ENCODE assay signal across 12 cellular contexts in the genomic region with DNA sequence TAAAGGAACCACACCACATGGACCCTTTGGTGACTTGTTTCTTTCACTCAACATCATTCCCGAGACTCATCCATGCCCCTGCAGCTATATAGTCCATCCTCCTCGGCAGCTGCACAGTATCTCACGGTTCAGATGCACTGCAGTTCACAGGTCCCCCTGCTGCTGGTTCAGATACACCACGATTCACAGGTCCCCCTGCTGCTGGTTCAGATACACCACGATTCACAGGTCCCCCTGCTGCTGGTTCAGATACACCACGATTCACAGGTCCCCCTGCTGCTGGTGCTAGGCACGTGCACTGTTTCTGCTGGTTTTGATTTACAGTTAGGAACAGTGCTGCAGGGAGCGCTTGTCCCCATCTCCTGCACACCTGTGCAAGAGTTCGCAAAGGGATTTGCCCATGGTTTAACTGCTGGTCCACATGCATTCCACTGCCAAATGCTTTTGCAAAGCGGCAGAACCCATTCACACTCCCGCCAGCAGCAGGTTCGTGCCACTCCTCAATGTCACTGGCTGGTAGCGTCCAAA. TPM values are rescaled to one million over a fixed set of nuclear protein-coding genes. Genes with fewer than 3 reads are reported as not detected.
A peak's percentile ranks its signal among the peaks of the same experiment; 100 is the strongest.
DNase-seq lines count a peak whose midpoint lies in the region; ATAC-seq, FAIRE-seq and TF ChIP-seq lines count a peak whose summit lies in the region.
"Had no signal": no experiment of that assay in that cellular context is flagged by ENCODE, and none has a peak within 500 bp of the region (broad histone marks: within the 10 kb centered on the region; RNA-seq: fewer than 3 reads in every experiment).

No MANE protein-coding gene starts in this region.

- H4K91ac ChIP-seq in H1 (replicated peaks; ENCODE audit: insufficient read length, low read length), result no peak overlapping the region

- H3K14ac ChIP-seq in H1 (ENCODE audit: insufficient read length), result no peak overlapping the region

- no peak overlapping the region for H3K9ac ChIP-seq in H1 (replicated peaks in 1 of 4; ENCODE audit: extremely low read depth in 1 of 4, low read depth in 3 of 4, low read length in 3 of 4)

- no peak for TF ChIP-seq POLR2A in H1 (IDR thresholded peaks at IDR 0.05; ENCODE audit: control extremely low read depth in 1 of 2, low read depth in 2 of 2, low read length in 2 of 2)

- H2BK20ac ChIP-seq in H1 (ENCODE audit: low read length), result no peak overlapping the region

- H3K4ac ChIP-seq in H1 (replicated peaks; ENCODE audit: insufficient read length, low read depth, low read length), result no peak overlapping the region

- TF ChIP-seq RAD21 in H1 (IDR thresholded peaks at IDR 0.05 in 1 of 2, conservative IDR thresholded peaks at IDR 0.05 in 1 of 2; ENCODE audit: low read depth in 2 of 2, low read length in 2 of 2), result peak in 1 of 2 experiments; percentile 29; a peak in 2 of 4 replicates

- H3K56ac ChIP-seq in H1 (replicated peaks; ENCODE audit: insufficient read length, low read depth, low read length), result no peak overlapping the region

- H3K23me2 ChIP-seq in H1 (ENCODE audit: low read depth, low read length), result peaks cover 8% of the 10 kb centered on the region; the same call in 1 of the 2 replicates

- no peak overlapping the region for H3K18ac ChIP-seq in H1 (ENCODE audit: extremely low read depth, low read length)

- peak; percentile 29 to 78 (median 65) for TF ChIP-seq CTCF in H1 (IDR thresholded peaks at IDR 0.05; ENCODE audit: control extremely low read depth in 1 of 3, insufficient read depth in 1 of 3, low read depth in 1 of 3, low read length in 3 of 3)

- no peak overlapping the region for H3K4me3 ChIP-seq in H1 (ENCODE audit: extremely low read depth in 1 of 4, insufficient read depth in 2 of 4, low read depth in 3 of 4, low read length in 4 of 4)

- H2BK15ac ChIP-seq in H1 (ENCODE audit: low read length), result no peak overlapping the region

- no peak for FAIRE-seq in H1 (lab: Jason Lieb, UNC)
- FAIRE-seq: GM12891 had no signal

- H2BK120ac ChIP-seq in H1 (replicated peaks; ENCODE audit: low read depth, low read length), result no peak overlapping the region

- H3K9me3 ChIP-seq in KOPT-K1 (ENCODE audit: insufficient read depth, low read length, poor library complexity, severe bottlenecking) (no peaks in the 10 kb centered on the region), H1 (ENCODE audit: insufficient read depth in 2 of 2, low read depth in 1 of 2, low read length in 1 of 2) (no peaks in the 10 kb centered on the region)

- peaks cover 10 to 25% (median 19%) of the 10 kb centered on the region in 4 experiments for H3K4me1 ChIP-seq in H1 (replicated peaks in 1 of 4; ENCODE audit: control insufficient read depth in 3 of 4, insufficient read depth in 4 of 4, low read length in 3 of 4)

- H3K36me3 ChIP-seq in KOPT-K1 (ENCODE audit: insufficient read depth, low read length) (no peaks in the 10 kb centered on the region), H1 (ENCODE audit: control insufficient read depth in 2 of 4, insufficient read depth in 4 of 4, low read length in 3 of 4) (peaks cover 0 to 3% (median 0%) of the 10 kb centered on the region in 4 experiments; a peak in 1 of 8 replicates)

- no peak overlapping the region for H2BK5ac ChIP-seq in H1 (ENCODE audit: low read depth, low read length)

- no peak overlapping the region for H2AFZ ChIP-seq in H1 (ENCODE audit: low read length)

- no peak overlapping the region for H4K5ac ChIP-seq in H1 (ENCODE audit: insufficient read length, low read depth, low read length)

- POLR2A ChIA-PET in H1 (lab: Charles Lee; ENCODE audit: partially characterized antibody), result interaction anchor here (1.4 to 2.7 kb wide), 2 partner anchors 24 to 27 kb away, joined by 5 to 9 read pairs; a partner anchor contains a TSS

- peak overlapping the region; percentile 41 for H3K27ac ChIP-seq in KOPT-K1 (ENCODE audit: low read depth, low read length, poor library complexity, severe bottlenecking)
- no peak overlapping the region for H3K27ac ChIP-seq in H1 (ENCODE audit: low read depth, low read length)

- no peak for ATAC-seq in HG03354 (IDR thresholded peaks at IDR 0.05; ENCODE audit: poor library complexity, severe bottlenecking, unreplicated experiment)
- ATAC-seq in HG03442 (IDR thresholded peaks at IDR 0.05; ENCODE audit: unreplicated experiment), result no peak
- ATAC-seq: natural killer cell treated with Interleukin-12 subunit alpha and Interleukin-12 subunit beta and Interleukin-15 and Interleukin-18, amount 100 ng/mL, for 72 hours had no signal

- H4K20me1 ChIP-seq in H1 (replicated peaks in 1 of 2; ENCODE audit: control insufficient read depth in 1 of 2, insufficient read depth in 2 of 2, low read length in 2 of 2), result peaks cover 3 to 13% of the 10 kb centered on the region in 2 experiments

- H3K23ac ChIP-seq in H1 (ENCODE audit: insufficient read length), result no peak overlapping the region

- TF ChIP-seq EP300 in H1 (IDR thresholded peaks at IDR 0.05; ENCODE audit: borderline replicate concordance in 1 of 2, low read depth in 2 of 2, low read length in 2 of 2), result no peak

- DNase-seq in SHP77 (lab: John Stamatoyannopoulos, UW) (peak; percentile 28 to 35), SHP77 treated with DMSO at 0.1 percent for 48 hours (lab: John Stamatoyannopoulos, UW) (no peak), H1 (ENCODE audit: low read depth in 1 of 2, low spot score in 2 of 2) (no peak)
- DNase-seq: aorta, immature natural killer cell, NCI-H1048, SIG-M5 had no signal

- H3K27me3 ChIP-seq in H1 (replicated peaks in 1 of 4; ENCODE audit: control insufficient read depth in 3 of 4, extremely low read depth in 1 of 4, insufficient read depth in 3 of 4, low read length in 3 of 4), result peaks cover 0 to 4% (median 2%) of the 10 kb centered on the region in 4 experiments; a peak in 2 of 7 replicates

- CTCF ChIA-PET in H1 (lab: Charles Lee; ENCODE audit: partially characterized antibody), result interaction anchor here (0.6 to 4.9 kb wide), 18 partner anchors 10 to 1095 kb away, joined by 3 to 44 read pairs (median 3); a partner anchor contains a TSS

- peak overlapping the region in 1 of 2 experiments; percentile 13; a peak in 1 of 4 replicates for H3K4me2 ChIP-seq in H1 (ENCODE audit: insufficient read depth in 1 of 2, low read depth in 2 of 2, low read length in 2 of 2)

- peaks cover 13% of the 10 kb centered on the region for H3K79me1 ChIP-seq in H1 (ENCODE audit: low read depth, low read length)

- H2AK5ac ChIP-seq in H1 (ENCODE audit: low read depth, low read length), result no peak overlapping the region

- no peak overlapping the region; the same call in 1 of the 2 replicates for H4K8ac ChIP-seq in H1 (ENCODE audit: extremely low read depth, insufficient read depth, low read length)

- H2BK12ac ChIP-seq in H1 (ENCODE audit: low read depth, low read length), result no peak overlapping the region

- WGBS in H1 (ENCODE audit: extremely low coverage in 1 of 2, insufficient coverage in 1 of 2, insufficient read length in 1 of 2, insufficient replicate concordance in 2 of 2, low coverage in 1 of 2, low lambda C conversion rate in 2 of 2, missing lambda C conversion rate in 1 of 2), 2 experiments, result 72% methylated on average over 13 of the region's 13 CpGs; no CpG with 5 or more reads in 1 of the 2 experiments

- H3K79me2 ChIP-seq in H1 (ENCODE audit: control insufficient read depth in 1 of 2, insufficient read depth in 2 of 2, low read length in 2 of 2), result peaks cover 5 to 74% of the 10 kb centered on the region in 2 experiments; a peak in 3 of 4 replicates

RNA-seq across cellular contexts. Expression of a gene that starts 3.8 kb away (rescaled TPM):
- 55.7 and 58.5 TPM in 2 replicates for total RNA-seq in H1 (2021; fragmentation: NEBNext Ultra II Directional; extraction: Animal tissue kit (Norgen Biotek cat#: 25700))
- 18.2 and 25.0 TPM in 2 replicates for polyA plus RNA-seq in H1 (2011; rRNA removed)
- 34.1 TPM for polyA plus RNA-seq in H1 (2011; cell fraction: cytosol; rRNA removed)
- 16.4 TPM for polyA plus RNA-seq in H1 (2011; cell fraction: nucleus; rRNA removed)
- 30.7 to 44.0 TPM (median 34.1 TPM) in 4 replicates for polyA plus RNA-seq in H1 (2012, experiment 1 of 2)
- 4.5 TPM for polyA plus RNA-seq in H1 (2012, experiment 2 of 2)
- polyA plus RNA-seq in H1 (2013, experiment 1 of 2), result 26.5 TPM
- 28.9 TPM for polyA plus RNA-seq in H1 (2013, experiment 2 of 2)
- 54.2 and 75.7 TPM in 2 replicates for polyA minus RNA-seq in H1 (2011; rRNA and poly(A)+ RNA removed)
- polyA minus RNA-seq in H1 (2011; cell fraction: cytosol; rRNA and poly(A)+ RNA removed), result 24.4 TPM
- 18.6 TPM for polyA minus RNA-seq in H1 (2011; cell fraction: nucleus; rRNA and poly(A)+ RNA removed)

RNA-seq across cellular contexts. Expression of a gene that starts 3.9 kb away (rescaled TPM):
- 0.09 and 0.27 TPM in 2 replicates for total RNA-seq in H1 (2021; fragmentation: NEBNext Ultra II Directional; extraction: Animal tissue kit (Norgen Biotek cat#: 25700))
- 0.06 and 0.15 TPM in 2 replicates for polyA plus RNA-seq in H1 (2011; rRNA removed)
- 0.12 TPM for polyA plus RNA-seq in H1 (2011; cell fraction: cytosol; rRNA removed)
- 0.58 TPM for polyA plus RNA-seq in H1 (2011; cell fraction: nucleus; rRNA removed)
- 0.36 to 2.1 TPM (median 0.61 TPM) in 4 replicates for polyA plus RNA-seq in H1 (2012, experiment 1 of 2)
- polyA plus RNA-seq in H1 (2012, experiment 2 of 2), result 0.25 TPM
- 0.10 TPM for polyA plus RNA-seq in H1 (2013, experiment 1 of 2)
- polyA plus RNA-seq in H1 (2013, experiment 2 of 2), result 0.13 TPM
- 0.13 and 0.20 TPM in 2 replicates for polyA minus RNA-seq in H1 (2011; rRNA and poly(A)+ RNA removed)
- not detected for polyA minus RNA-seq in H1 (2011; cell fraction: cytosol; rRNA and poly(A)+ RNA removed)
- polyA minus RNA-seq in H1 (2011; cell fraction: nucleus; rRNA and poly(A)+ RNA removed), result not detected
- total RNA-seq: natural killer cell treated with Interleukin-12 subunit alpha and Interleukin-12 subunit beta and Interleukin-15 and Interleukin-18, amount 100 ng/mL, for 72 hours had no signal

RNA-seq across cellular contexts. Expression of a gene that starts 24.5 kb away (rescaled TPM):
- 52.0 and 53.3 TPM in 2 replicates for total RNA-seq in H1 (2021; fragmentation: NEBNext Ultra II Directional; extraction: Animal tissue kit (Norgen Biotek cat#: 25700))
- polyA plus RNA-seq in H1 (2011; rRNA removed), result 30.6 and 33.7 TPM in 2 replicates
- polyA plus RNA-seq in H1 (2011; cell fraction: cytosol; rRNA removed), result 46.4 TPM
- polyA plus RNA-seq in H1 (2011; cell fraction: nucleus; rRNA removed), result 83.5 TPM
- 39.2 to 58.7 TPM (median 43.2 TPM) in 4 replicates for polyA plus RNA-seq in H1 (2012, experiment 1 of 2)
- polyA plus RNA-seq in H1 (2012, experiment 2 of 2), result 11.1 TPM
- 55.9 TPM for polyA plus RNA-seq in H1 (2013, experiment 1 of 2)
- 58.6 TPM for polyA plus RNA-seq in H1 (2013, experiment 2 of 2)
- polyA minus RNA-seq in H1 (2011; rRNA and poly(A)+ RNA removed), result 61.5 and 64.3 TPM in 2 replicates
- polyA minus RNA-seq in H1 (2011; cell fraction: cytosol; rRNA and poly(A)+ RNA removed), result 61.6 TPM
- polyA minus RNA-seq in H1 (2011; cell fraction: nucleus; rRNA and poly(A)+ RNA removed), result 95.3 TPM

RNA-seq across cellular contexts. Expression of a gene that starts 45.6 kb away (rescaled TPM):
- 63.8 and 68.0 TPM in 2 replicates for total RNA-seq in H1 (2021; fragmentation: NEBNext Ultra II Directional; extraction: Animal tissue kit (Norgen Biotek cat#: 25700))
- polyA plus RNA-seq in H1 (2011; rRNA removed), result 44.6 and 81.6 TPM in 2 replicates
- 60.1 TPM for polyA plus RNA-seq in H1 (2011; cell fraction: cytosol; rRNA removed)
- 466 TPM for polyA plus RNA-seq in H1 (2011; cell fraction: nucleus; rRNA removed)
- 65.5 to 73.4 TPM (median 68.4 TPM) in 4 replicates for polyA plus RNA-seq in H1 (2012, experiment 1 of 2)
- 42.0 TPM for polyA plus RNA-seq in H1 (2012, experiment 2 of 2)
- 52.5 TPM for polyA plus RNA-seq in H1 (2013, experiment 1 of 2)
- 44.5 TPM for polyA plus RNA-seq in H1 (2013, experiment 2 of 2)
- polyA minus RNA-seq in H1 (2011; rRNA and poly(A)+ RNA removed), result 38.9 and 40.4 TPM in 2 replicates
- polyA minus RNA-seq in H1 (2011; cell fraction: cytosol; rRNA and poly(A)+ RNA removed), result 37.3 TPM
- polyA minus RNA-seq in H1 (2011; cell fraction: nucleus; rRNA and poly(A)+ RNA removed), result 82.2 TPM

RNA-seq across cellular contexts. Expression of a gene that starts 49.8 kb away (rescaled TPM):
- total RNA-seq in H1 (2021; fragmentation: NEBNext Ultra II Directional; extraction: Animal tissue kit (Norgen Biotek cat#: 25700)), result 1.3 and 1.6 TPM in 2 replicates
- polyA plus RNA-seq in H1 (2011; rRNA removed), result 1.2 and 2.3 TPM in 2 replicates
- 1.8 TPM for polyA plus RNA-seq in H1 (2011; cell fraction: cytosol; rRNA removed)
- 4.1 TPM for polyA plus RNA-seq in H1 (2011; cell fraction: nucleus; rRNA removed)
- polyA plus RNA-seq in H1 (2012, experiment 1 of 2), result 0.64 to 0.78 TPM (median 0.70 TPM) in 4 replicates
- polyA plus RNA-seq in H1 (2012, experiment 2 of 2), result 0.46 TPM
- polyA plus RNA-seq in H1 (2013, experiment 1 of 2), result 0.51 TPM
- 0.33 TPM for polyA plus RNA-seq in H1 (2013, experiment 2 of 2)
- 0.17 and 0.25 TPM in 2 replicates for polyA minus RNA-seq in H1 (2011; rRNA and poly(A)+ RNA removed)
- 1.9 TPM for polyA minus RNA-seq in H1 (2011; cell fraction: cytosol; rRNA and poly(A)+ RNA removed)
- 0.90 TPM for polyA minus RNA-seq in H1 (2011; cell fraction: nucleus; rRNA and poly(A)+ RNA removed)
- total RNA-seq: natural killer cell treated with Interleukin-12 subunit alpha and Interleukin-12 subunit beta and Interleukin-15 and Interleukin-18, amount 100 ng/mL, for 72 hours had no signal

Comparison
In these comparisons a context has a peak if more than half of its experiments do, and no peak if none do; other contexts are left out.
1. DNase-seq: peak in SHP77 (2 of 2); none in SHP77 treated with DMSO at 0.1 percent for 48 hours (single experiment) and H1 (0 of 2).